ENCODE assay signal across 2 cellular contexts in the genomic region with DNA sequence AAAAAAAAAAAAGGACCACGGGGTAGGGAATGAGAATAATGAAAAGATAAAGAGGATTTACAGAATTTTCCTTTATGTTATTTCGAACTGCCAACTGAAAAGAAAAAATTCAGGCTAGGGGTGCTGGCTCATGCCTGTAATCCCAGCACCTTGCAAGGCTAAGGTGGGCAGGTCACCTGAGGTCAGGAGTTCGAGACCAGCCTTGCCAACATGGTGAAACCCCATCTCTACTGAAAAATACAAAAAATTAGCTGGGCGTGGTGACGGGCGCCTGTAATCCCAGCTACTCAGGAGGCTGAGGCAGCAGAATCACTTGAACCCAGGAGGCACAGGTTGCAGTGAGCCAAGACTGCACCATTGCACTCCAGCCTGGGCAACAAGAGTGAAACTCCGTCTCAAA. TPM values are rescaled to one million over a fixed set of nuclear protein-coding genes. Genes with fewer than 3 reads are reported as not detected.
"Had no signal": no experiment of that assay in that cellular context is flagged by ENCODE, and none has a peak within 500 bp of the region (broad histone marks: within the 10 kb centered on the region; RNA-seq: fewer than 3 reads in every experiment).

No MANE protein-coding gene starts in this region.

RNA-seq across cellular contexts. Expression of a gene that starts 27.3 kb away (rescaled TPM):
- total RNA-seq: ascending aorta had no signal
- polyA plus RNA-seq: cardiac muscle cell had no signal
